In the genomic region with DNA sequence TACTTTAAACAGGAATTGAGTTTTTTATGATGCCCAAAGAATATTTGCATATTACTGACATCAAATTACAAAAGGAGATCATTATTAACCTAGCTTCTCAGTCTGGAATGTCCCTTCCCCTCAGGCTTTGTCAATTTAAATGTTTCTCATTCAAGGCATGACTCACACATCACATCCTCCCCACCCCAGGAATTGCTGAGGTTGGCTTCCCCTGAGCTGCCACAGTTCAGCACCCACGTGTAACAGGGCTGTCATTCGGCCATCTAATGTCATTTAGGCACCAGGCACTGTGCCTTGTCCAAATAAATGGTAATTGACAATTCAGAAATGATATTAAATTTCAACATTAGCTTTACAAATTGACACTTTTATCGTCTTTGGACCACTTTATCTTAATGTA, we compare ENCODE assay signal across 11 cellular contexts.
DNase-seq lines count a peak whose midpoint lies in the region; ATAC-seq and TF ChIP-seq lines count a peak whose summit lies in the region.
"Had no signal": no experiment of that assay in that cellular context is flagged by ENCODE, and none has a peak within 500 bp of the region (broad histone marks: within the 10 kb centered on the region; RNA-seq: fewer than 3 reads in every experiment).

No MANE protein-coding gene starts in this region.

- H2BK12ac ChIP-seq in mesenchymal stem cell (ENCODE audit: low read length in 2 of 2) = no peak overlapping the region

- WGBS in mesenchymal stem cell = 38% methylated on average over 2 of the region's 3 CpGs

- H2AFZ ChIP-seq in GM23338 = no peak overlapping the region
- H2AFZ ChIP-seq in mesenchymal stem cell (ENCODE audit: low read depth, low read length) = no peak overlapping the region

- peak; percentile 91 for DNase-seq in GM23338 (ENCODE audit: low spot score)
- DNase-seq in NB4 (ENCODE audit: low read depth) = peak; percentile 27
- DNase-seq in choroid plexus epithelial cell (ENCODE audit: low read depth) = peak; percentile 37
- DNase-seq in mesenchymal stem cell = peak; percentile 11
- no peak for DNase-seq in GM13977 (ENCODE audit: low spot score)
- DNase-seq in NCI-H748 treated with DMSO at 0.1 percent for 48 hours (lab: John Stamatoyannopoulos, UW) = no peak
- DNase-seq: GOT3, naive B cell, NCI-H2081 had no signal

- no peaks in the 10 kb centered on the region for H3K79me1 ChIP-seq in mesenchymal stem cell (replicated peaks; ENCODE audit: low read length, poor library complexity, severe bottlenecking)

- no peaks in the 10 kb centered on the region; the same call in 2 of the 3 replicates for H3K36me3 Mint-ChIP-seq in GM23338 (ENCODE audit: low read depth)
- H3K36me3 Mint-ChIP-seq: naive B cell had no signal

- H3K4me1 Mint-ChIP-seq in GM23338 = peaks cover 22% of the 10 kb centered on the region
- H3K4me1 Mint-ChIP-seq: naive B cell had no signal

- H4K8ac ChIP-seq in mesenchymal stem cell (ENCODE audit: low read length) = no peak overlapping the region

- no peak overlapping the region for H2BK5ac ChIP-seq in mesenchymal stem cell (ENCODE audit: low read depth, low read length, poor library complexity, severe bottlenecking)

- in situ Hi-C loops in GM13977 (cut with MboI; ENCODE audit: low pct_unique_long_range_greater_than_20kb, low sequenced_read_pairs, unreplicated experiment) = no loop called here

- peak overlapping the region; percentile 27; the same call in 1 of the 2 replicates for H3K27ac ChIP-seq in GM23338 (ENCODE audit: low read depth)
- no peak overlapping the region for H3K27ac ChIP-seq in mesenchymal stem cell (ENCODE audit: low read length, poor library complexity, severe bottlenecking)

- no peaks in the 10 kb centered on the region for H4K20me1 ChIP-seq in GM23338 (replicated peaks; ENCODE audit: insufficient read depth)

- H3F3A ChIP-seq in GM23338 (replicated peaks; ENCODE audit: low read depth) = no peaks in the 10 kb centered on the region

- no peaks in the 10 kb centered on the region for H3K79me2 ChIP-seq in GM23338 (replicated peaks; ENCODE audit: insufficient read depth)

- ATAC-seq in GM23338 (peak; percentile 100), GM18517 (IDR thresholded peaks at IDR 0.05; ENCODE audit: unreplicated experiment) (no peak)
- ATAC-seq: SK-N-SH treated with all-trans-retinoic acid at 6 μM for 48 hours had no signal

- H3K4me3 ChIP-seq in GM23338 = no peak overlapping the region
- no peak overlapping the region for H3K4me3 ChIP-seq in NB4 (ENCODE audit: low read depth, low read length)
- H3K4me3 ChIP-seq in choroid plexus epithelial cell (ENCODE audit: low read depth, low read length) = no peak overlapping the region
- H3K4me3 ChIP-seq in mesenchymal stem cell (ENCODE audit: insufficient read depth in 1 of 2, low read depth in 1 of 2, low read length in 2 of 2) = no peak overlapping the region

- TF ChIP-seq POLR2A in NB4 (IDR thresholded peaks at IDR 0.05; ENCODE audit: extremely low read depth, insufficient read length) = no peak

- no peak overlapping the region for H3K14ac ChIP-seq in mesenchymal stem cell (ENCODE audit: low read length in 2 of 2)

- no peak overlapping the region for H2BK15ac ChIP-seq in mesenchymal stem cell (ENCODE audit: low read depth, poor library complexity, severe bottlenecking)

- H2AK5ac ChIP-seq in mesenchymal stem cell (ENCODE audit: low read length, severe bottlenecking) = no peak overlapping the region

- peaks cover 4% of the 10 kb centered on the region for H3K27me3 Mint-ChIP-seq in GM23338 (ENCODE audit: insufficient read depth, low read depth, poor library complexity)

- H3K18ac ChIP-seq in mesenchymal stem cell (ENCODE audit: low read depth in 1 of 2, low read length in 2 of 2) = no peak overlapping the region

- H3K27ac Mint-ChIP-seq in GM23338 = no peak overlapping the region
- H3K27ac Mint-ChIP-seq: naive B cell had no signal

- no peak overlapping the region for H3K9ac ChIP-seq in mesenchymal stem cell (ENCODE audit: low read length)

- TF ChIP-seq CTCF in GM23338 (conservative IDR thresholded peaks at IDR 0.05; ENCODE audit: low read depth in 2 of 2) (no peak), NB4 (IDR thresholded peaks at IDR 0.05; ENCODE audit: low read depth, low read length) (no peak), choroid plexus epithelial cell (conservative IDR thresholded peaks at IDR 0.05; ENCODE audit: low read depth, low read length) (no peak), GM13977 (IDR thresholded peaks at IDR 0.05; ENCODE audit: extremely low read depth, insufficient read depth, missing control alignments) (no peak)

- H3K4me2 ChIP-seq in GM23338 (0 out of 2 replicates have a peak overlapping the region, but pooled peaks have one; percentile 6), mesenchymal stem cell (ENCODE audit: low read length, poor library complexity, severe bottlenecking) (no peak overlapping the region)

- H3K23ac ChIP-seq in mesenchymal stem cell (ENCODE audit: low read length in 2 of 2) = no peak overlapping the region

- H3K9me2 ChIP-seq in GM23338 (ENCODE audit: insufficient read depth) = no peaks in the 10 kb centered on the region; the same call in 1 of the 2 replicates

- H3K9me3 ChIP-seq in mesenchymal stem cell (ENCODE audit: control insufficient read depth, low read length) = no peaks in the 10 kb centered on the region

- H3K4me3 Mint-ChIP-seq in GM23338 = no peak overlapping the region
- H3K4me3 Mint-ChIP-seq: naive B cell had no signal

- no peak overlapping the region for H2BK120ac ChIP-seq in mesenchymal stem cell (ENCODE audit: low read depth, low read length)

- H3K4ac ChIP-seq in mesenchymal stem cell (ENCODE audit: low read depth in 1 of 2, low read length in 2 of 2) = no peak overlapping the region

- no peak overlapping the region for H4K91ac ChIP-seq in mesenchymal stem cell (ENCODE audit: low read length)

- no peaks in the 10 kb centered on the region for H3K27me3 ChIP-seq in GM23338 (ENCODE audit: insufficient read depth)
- no peaks in the 10 kb centered on the region for H3K27me3 ChIP-seq in mesenchymal stem cell (ENCODE audit: control insufficient read depth in 1 of 2, insufficient read depth in 1 of 2, low read length in 2 of 2)

- peaks cover 18% of the 10 kb centered on the region for H3K4me1 ChIP-seq in GM23338 (ENCODE audit: insufficient read depth)
- H3K4me1 ChIP-seq in mesenchymal stem cell (ENCODE audit: control insufficient read depth, insufficient read depth, low read depth, low read length) = peaks cover 1% of the 10 kb centered on the region

- H3K36me3 ChIP-seq in GM23338 (ENCODE audit: insufficient read depth) (no peaks in the 10 kb centered on the region), mesenchymal stem cell (ENCODE audit: control insufficient read depth in 1 of 2, insufficient read depth in 2 of 2, low read depth in 1 of 2, low read length in 2 of 2) (no peaks in the 10 kb centered on the region)

- H3K9me3 Mint-ChIP-seq in GM23338 = peaks cover 7% of the 10 kb centered on the region; the same call in 2 of the 3 replicates

TF ChIP-seq in GM23338, 12 proteins besides CTCF, POLR2A, EP300 and RAD21:
- TF ChIP-seq NANOG (IDR thresholded peaks at IDR 0.05; ENCODE audit: borderline replicate concordance) (peak; percentile 27; the same call in 1 of the 2 replicates), ZNF114 (CRISPR knock-in tag; IDR thresholded peaks at IDR 0.05) (no peak), CREB1 (CRISPR knock-in tag; IDR thresholded peaks at IDR 0.05; ENCODE audit: low read depth) (peak; percentile 38; the same call in 1 of the 2 replicates)

Comparison
In these comparisons a context has a peak if more than half of its experiments do, and no peak if none do; other contexts are left out.
1. DNase-seq: peak in GM23338 (single experiment), NB4 (single experiment), choroid plexus epithelial cell (single experiment) and mesenchymal stem cell (single experiment); none in GM13977 (single experiment) and NCI-H748 treated with DMSO at 0.1 percent for 48 hours (single experiment).